In genomic region chr3:194761384-194761783, GRCh38 we compare ENCODE assay signal across 12 cellular contexts.
DNase-seq lines count a peak whose midpoint lies in the region; ATAC-seq and TF ChIP-seq lines count a peak whose summit lies in the region.
"Had no signal": no experiment of that assay in that cellular context is flagged by ENCODE, and none has a peak within 500 bp of the region (broad histone marks: within the 10 kb centered on the region; RNA-seq: fewer than 3 reads in every experiment).

No MANE protein-coding gene starts in this region.

- H3K27me3 ChIP-seq in uterus (no peaks in the 10 kb centered on the region), body of pancreas (no peaks in the 10 kb centered on the region)

- DNase-seq in SIG-M5 treated with dmso at 0.1 percent for 504 hours (lab: John Stamatoyannopoulos, UW; ENCODE audit: unreplicated experiment): peak; percentile 17
- DNase-seq in SIG-M5 (lab: John Stamatoyannopoulos, UW): no peak
- DNase-seq in NCI-H2171 treated with DMSO at 0.1 percent for 48 hours (lab: John Stamatoyannopoulos, UW): peak; percentile 76
- DNase-seq in left cardiac atrium: no peak
- DNase-seq in uterus: peak; percentile 35 to 53
- DNase-seq in AML-193 (lab: John Stamatoyannopoulos, UW): no peak
- DNase-seq in body of pancreas: no peak
- DNase-seq: activated CD8-positive, alpha-beta memory T cell treated with anti-CD3 and anti-CD28 coated beads, Interleukin-2, amount 10 ng/mL, durations not matched to agents 7 days and 5 days; occipital lobe; OCI-M1 had no signal

- no peaks in the 10 kb centered on the region for H3K36me3 ChIP-seq in uterus
- no peaks in the 10 kb centered on the region for H3K36me3 ChIP-seq in body of pancreas (replicated peaks in 1 of 2; ENCODE audit: insufficient read depth in 1 of 2, low read depth in 2 of 2)

- TF ChIP-seq POLR2A in uterus (IDR thresholded peaks at IDR 0.05) (no peak), body of pancreas (IDR thresholded peaks at IDR 0.05) (no peak)

- H3K4me1 ChIP-seq in uterus (peaks cover 4 to 16% of the 10 kb centered on the region in 2 donors), body of pancreas (no peaks in the 10 kb centered on the region)

- ATAC-seq in left cardiac atrium (peak; percentile 23 to 65), body of pancreas (no peak), HG03354 (IDR thresholded peaks at IDR 0.05; ENCODE audit: poor library complexity, severe bottlenecking, unreplicated experiment) (no peak)
- ATAC-seq: activated CD8-positive, alpha-beta memory T cell treated with anti-CD3 and anti-CD28 coated beads, Interleukin-2, amount 10 ng/mL, durations not matched to agents 7 days and 5 days had no signal

- TF ChIP-seq CTCF in uterus (IDR thresholded peaks at IDR 0.05): no peak
- TF ChIP-seq CTCF in body of pancreas (IDR thresholded peaks at IDR 0.05): no peak

- H3K9me3 ChIP-seq in uterus (no peaks in the 10 kb centered on the region), body of pancreas (no peaks in the 10 kb centered on the region)

- 18 to 20% methylated on average over 3 of the region's 3 CpGs for WGBS in body of pancreas, 2 donors

- H3K4me3 ChIP-seq in uterus: no peak overlapping the region
- no peak overlapping the region for H3K4me3 ChIP-seq in body of pancreas
- H3K4me3 ChIP-seq: hepatocyte had no signal

- no peak overlapping the region for H3K27ac ChIP-seq in uterus
- H3K27ac ChIP-seq in body of pancreas: no peak overlapping the region
- H3K27ac ChIP-seq: hepatocyte had no signal

- intact Hi-C loops in left cardiac atrium (cut with DNase I) (no loop called here), uterus (cut with DNase I; ENCODE audit: low total_unique reads) (no loop called here), body of pancreas (cut with DNase I) (no loop called here)

Comparison
In these comparisons a context has a peak if more than half of its experiments do, and no peak if none do; other contexts are left out.
1. DNase-seq: peak in SIG-M5 treated with dmso at 0.1 percent for 504 hours (single experiment), NCI-H2171 treated with DMSO at 0.1 percent for 48 hours (single experiment) and uterus (2 of 2); none in SIG-M5 (single experiment), left cardiac atrium (single experiment), AML-193 (0 of 2) and body of pancreas (0 of 4).
2. ATAC-seq: peak in left cardiac atrium (2 of 2); none in body of pancreas (single experiment) and HG03354 (single experiment).